In genomic region chr16:3400779-3401688, GRCh38 we compare ENCODE assay signal across 8 cellular contexts. TPM values are rescaled to one million over a fixed set of nuclear protein-coding genes. Genes with fewer than 3 reads are reported as not detected.
DNase-seq lines count a peak whose midpoint lies in the region; TF ChIP-seq lines count a peak whose summit lies in the region.

ZNF174 (plus strand) TSS chr16:3401215; CDS start chr16:3402005, 790 bp downstream.
ZSCAN32 (minus strand) TSS chr16:3401004; CDS start chr16:3397557, 3,447 bp downstream.

- H3K4me2 ChIP-seq in neural cell (ENCODE audit: low read length), result peak within 1 kb of the TSS; percentile 88

- TF ChIP-seq EP300 in neural cell (conservative IDR thresholded peaks at IDR 0.05; ENCODE audit: poor library complexity, severe bottlenecking) (peak; percentile 67), stomach (IDR thresholded peaks at IDR 0.05) (no peak)

- H3K79me2 ChIP-seq in neural cell (replicated peaks; ENCODE audit: insufficient read depth, low read length), result peaks cover 22% of the 10 kb centered on the region

- H3K4me1 ChIP-seq in ES-I3 (ENCODE audit: insufficient read depth, low read length), result no peaks in the 10 kb centered on the region
- peaks cover 17 to 40% (median 24%) of the 10 kb centered on the region in 4 donors for H3K4me1 ChIP-seq in stomach

- peak within 1 kb of the TSS; percentile 97 for H3K4me3 ChIP-seq in H7 (ENCODE audit: insufficient read depth, low read depth, low read length)
- H3K4me3 ChIP-seq in neural cell (ENCODE audit: low read length), result peak within 1 kb of the TSS; percentile 87
- peak within 1 kb of the TSS; percentile 81 to 91 (median 87) for H3K4me3 ChIP-seq in stomach

- H3K27me3 ChIP-seq in H7 (ENCODE audit: control insufficient read depth, insufficient read depth, low read length) (no peaks in the 10 kb centered on the region; the same call in 1 of the 2 replicates), neural cell (ENCODE audit: insufficient read depth, low read depth, low read length) (no peaks in the 10 kb centered on the region), stomach (no peaks in the 10 kb centered on the region)

- H3F3A ChIP-seq in neural cell (ENCODE audit: insufficient read depth, low read length, poor library complexity, severe bottlenecking), result no peaks in the 10 kb centered on the region

- WGBS in stomach, 5 donors, result 0 to 1% (median 0%) methylated on average over 10 to 95 of the region's 95 CpGs

- no peaks in the 10 kb centered on the region for H4K20me1 ChIP-seq in neural cell (ENCODE audit: insufficient read depth)

- TF ChIP-seq CTCF in neural cell (IDR thresholded peaks at IDR 0.05; ENCODE audit: poor library complexity, severe bottlenecking) (peak; percentile 33), stomach (IDR thresholded peaks at IDR 0.05) (peak in 2 of 7 experiments; percentile 3 to 40)

- no peak for TF ChIP-seq POLR2A in stomach (IDR thresholded peaks at IDR 0.05)

- H3K36me3 ChIP-seq in ES-I3 (ENCODE audit: insufficient read depth, low read length) (peaks cover 15% of the 10 kb centered on the region), H7 (replicated peaks; ENCODE audit: control insufficient read depth, insufficient read depth, low read length) (peaks cover 18% of the 10 kb centered on the region), neural cell (ENCODE audit: insufficient read depth, low read length) (peaks cover 13% of the 10 kb centered on the region), stomach (peaks cover 32 to 58% (median 48%) of the 10 kb centered on the region in 4 donors)

- H3K27ac ChIP-seq in neural cell (ENCODE audit: low read length) (peak within 1 kb of the TSS; percentile 55), stomach (peak within 1 kb of the TSS; percentile 89 to 93 (median 91))

- intact Hi-C loops in stomach (cut with DNase I; ENCODE audit: low total_unique reads), result no loop called here

- peak within 1 kb of the TSS; percentile 64 for H3K9ac ChIP-seq in ES-I3 (ENCODE audit: low read depth, low read length)
- peak within 1 kb of the TSS; percentile 70 for H3K9ac ChIP-seq in neural cell (ENCODE audit: low read length)

- H3K9me2 ChIP-seq in neural cell (ENCODE audit: insufficient read depth, low read length), result no peaks in the 10 kb centered on the region

- peaks cover 10% of the 10 kb centered on the region for H3K9me3 ChIP-seq in ES-I3 (ENCODE audit: control insufficient read depth, insufficient read depth, low read length)
- H3K9me3 ChIP-seq in neural cell (ENCODE audit: low read length), result no peaks in the 10 kb centered on the region
- H3K9me3 ChIP-seq in stomach, result peaks cover 0 to 59% (median 39%) of the 10 kb centered on the region in 4 donors

- peak within 1 kb of the TSS; percentile 46 for H2AFZ ChIP-seq in neural cell (ENCODE audit: low read depth, low read length)

- DNase-seq in H7 (peak; percentile 99), M059J (ENCODE audit: low read depth) (peak; percentile 98), SHP77 (lab: John Stamatoyannopoulos, UW) (peak; percentile 96), fibroblast of the conjunctiva (ENCODE audit: low read depth) (peak; percentile 99), stomach (peak; percentile 99)
- peak; percentile 98 for DNase-seq in activated effector memory CD4-positive, alpha-beta T cell treated with Interleukin-2 at 50 U/mL for 16 hours

- TF ChIP-seq RAD21 in neural cell (conservative IDR thresholded peaks at IDR 0.05), result peak; percentile 44

TF ChIP-seq in neural cell, 6 proteins besides CTCF, POLR2A, EP300 and RAD21:
- TF ChIP-seq TAF1 (IDR thresholded peaks at IDR 0.05; ENCODE audit: low read depth) (peak; percentile 97), SMC3 (conservative IDR thresholded peaks at IDR 0.05; ENCODE audit: poor library complexity) (peak; percentile 52), EZH2 (IDR thresholded peaks at IDR 0.05; ENCODE audit: borderline replicate concordance, insufficient read depth, low read length, poor library complexity, severe bottlenecking) (no peak), POLR2AphosphoS5 (IDR thresholded peaks at IDR 0.05) (peak; percentile 81), REST (IDR thresholded peaks at IDR 0.05; ENCODE audit: borderline replicate concordance) (peak; percentile 77), MXI1 (conservative IDR thresholded peaks at IDR 0.05; ENCODE audit: poor library complexity, severe bottlenecking) (peak; percentile 83)

RNA-seq across cellular contexts. Expression of gene ZNF174, which starts in this region (rescaled TPM):
- 11.6 and 12.4 TPM in 2 replicates for total RNA-seq in H7 (2014; rRNA removed; shearing (Covaris generic))
- total RNA-seq in M059J (2014; rRNA removed; shearing (Covaris generic)), result 11.8 and 14.1 TPM in 2 replicates
- polyA plus RNA-seq in neural cell (13.0 and 14.8 TPM in 2 replicates), stomach (1 to 10 TPM; 4.2 to 5.6 (median 5.0) TPM)
- polyA minus RNA-seq in neural cell, result 16.3 and 21.2 TPM in 2 replicates
- 10 to 100 TPM in 4 of 5 donors, 1 to 10 TPM in 1; 6.6 to 52.5 (median 21.7) TPM for total RNA-seq in stomach

RNA-seq across cellular contexts. Expression of gene ZSCAN32, which starts in this region (rescaled TPM):
- 19.5 and 19.9 TPM in 2 replicates for total RNA-seq in H7 (2014; rRNA removed; shearing (Covaris generic))
- 19.6 and 22.9 TPM in 2 replicates for total RNA-seq in M059J (2014; rRNA removed; shearing (Covaris generic))
- polyA plus RNA-seq in neural cell (22.0 and 28.4 TPM in 2 replicates), stomach (10 to 100 TPM in 1 of 3 donors, 1 to 10 TPM in 2; 7.7 to 10.7 (median 8.0) TPM)
- polyA minus RNA-seq in neural cell, result 19.2 and 19.4 TPM in 2 replicates
- 10 to 100 TPM in 1 of 5 donors, 1 to 10 TPM in 4; 2.6 to 11.7 (median 5.4) TPM for total RNA-seq in stomach

Comparison
In these comparisons a context has a peak if more than half of its experiments do, and no peak if none do; other contexts are left out.
1. Peak in every context shown above with its lines: DNase-seq, H3K4me3 ChIP-seq and H3K27ac ChIP-seq.